1 cellular context compared by ENCODE assay signal in the genomic region with DNA sequence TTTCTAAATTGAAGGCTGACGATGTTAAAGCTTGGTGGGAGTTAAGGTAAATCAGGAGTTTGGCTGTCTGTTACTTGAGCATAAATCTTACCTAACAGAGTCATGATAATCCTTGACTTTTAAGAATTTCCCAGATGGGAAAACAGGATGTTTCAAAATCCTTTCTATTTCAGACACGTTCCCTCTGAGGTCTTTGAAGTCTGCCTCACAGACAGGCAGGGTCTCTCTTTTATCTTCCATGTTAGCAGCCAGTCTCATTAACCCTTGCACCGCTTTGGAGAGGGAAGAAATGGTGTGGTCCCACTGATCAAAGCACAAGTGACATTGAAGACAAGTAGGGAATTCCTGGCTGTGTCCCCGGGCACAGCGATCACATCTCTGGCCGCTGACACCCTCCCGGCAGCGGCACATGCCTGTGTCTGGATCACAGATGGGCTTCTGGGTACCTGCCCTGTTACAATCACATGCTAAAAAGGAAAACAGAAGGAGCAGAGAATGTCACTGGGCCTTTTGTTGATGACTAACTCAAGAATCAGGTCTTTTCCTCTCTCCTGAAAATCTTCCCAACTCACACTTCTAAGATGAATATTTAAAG.
TF ChIP-seq lines count a peak whose summit lies in the region.

No MANE protein-coding gene starts in this region.

TF ChIP-seq in HepG2, 621 proteins besides CTCF, POLR2A, EP300 and RAD21 (continued from another document):
- TF ChIP-seq ZBTB43 (CRISPR knock-in tag; conservative IDR thresholded peaks at IDR 0.05) (peak; percentile 61; the same call in 1 of the 2 replicates), ONECUT2 (CRISPR knock-in tag; IDR thresholded peaks at IDR 0.05) (no peak), SIX1 (CRISPR knock-in tag; IDR thresholded peaks at IDR 0.05; ENCODE audit: borderline replicate concordance) (0 out of 2 replicates have a peak, but pooled peaks have one; percentile 25), SRSF9 (IDR thresholded peaks at IDR 0.05; ENCODE audit: borderline replicate concordance, insufficient read depth, low read depth, low read length, poor library complexity, severe bottlenecking) (no peak), IRX3 (CRISPR knock-in tag; IDR thresholded peaks at IDR 0.05; ENCODE audit: borderline replicate concordance, low read depth) (no peak), ZNF138 (CRISPR knock-in tag; IDR thresholded peaks at IDR 0.05; ENCODE audit: low read depth) (no peak), SALL1 (CRISPR knock-in tag; IDR thresholded peaks at IDR 0.05) (peak; percentile 65), SALL2 (CRISPR knock-in tag; IDR thresholded peaks at IDR 0.05) (no peak), NFIC (IDR thresholded peaks at IDR 0.05; ENCODE audit: low read length) (0 out of 2 replicates have a peak, but pooled peaks have one; percentile 37), SOX6 (IDR thresholded peaks at IDR 0.05) (no peak), SOX6 (CRISPR knock-in tag; IDR thresholded peaks at IDR 0.05) (peak; percentile 34; the same call in 1 of the 2 replicates), ATF2 (CRISPR knock-in tag; IDR thresholded peaks at IDR 0.05) (peak; percentile 38; the same call in 1 of the 2 replicates), PPARG (CRISPR knock-in tag; conservative IDR thresholded peaks at IDR 0.05) (0 out of 2 replicates have a peak, but pooled peaks have one; percentile 36), ZBTB7B (CRISPR knock-in tag; IDR thresholded peaks at IDR 0.05) (0 out of 2 replicates have a peak, but pooled peaks have one; percentile 45), HNF4A (CRISPR knock-in tag; IDR thresholded peaks at IDR 0.05) (peak; percentile 52), KAT8 (CRISPR knock-in tag; IDR thresholded peaks at IDR 0.05) (peak; percentile 20; the same call in 1 of the 2 replicates), BCL6 (CRISPR knock-in tag; IDR thresholded peaks at IDR 0.05) (peak; percentile 86), ZMYM4 (CRISPR knock-in tag; IDR thresholded peaks at IDR 0.05) (0 out of 2 replicates have a peak, but pooled peaks have one; percentile 14), TBX2 (CRISPR knock-in tag; IDR thresholded peaks at IDR 0.05; ENCODE audit: borderline replicate concordance) (0 out of 2 replicates have a peak, but pooled peaks have one; percentile 52), KDM6A (CRISPR knock-in tag; IDR thresholded peaks at IDR 0.05; ENCODE audit: low read depth) (0 out of 2 replicates have a peak, but pooled peaks have one; percentile 27), ZNF232 (CRISPR knock-in tag; IDR thresholded peaks at IDR 0.05; ENCODE audit: borderline replicate concordance) (0 out of 2 replicates have a peak, but pooled peaks have one; percentile 63), TEAD3 (CRISPR knock-in tag; optimal IDR thresholded peaks at IDR 0.05; ENCODE audit: borderline replicate concordance) (peak; percentile 63), NCOA2 (CRISPR knock-in tag; IDR thresholded peaks at IDR 0.05) (peak; percentile 89), GABPB1 (CRISPR knock-in tag; IDR thresholded peaks at IDR 0.05) (no peak), FOXA3 (CRISPR knock-in tag; IDR thresholded peaks at IDR 0.05) (peak; percentile 53; the same call in 1 of the 2 replicates), ETV5 (CRISPR knock-in tag; IDR thresholded peaks at IDR 0.05; ENCODE audit: borderline replicate concordance) (peak; percentile 65; the same call in 1 of the 2 replicates), ZNF530 (CRISPR knock-in tag; IDR thresholded peaks at IDR 0.05; ENCODE audit: low read depth) (no peak), ZSCAN25 (CRISPR knock-in tag; IDR thresholded peaks at IDR 0.05) (0 out of 2 replicates have a peak, but pooled peaks have one; percentile 39), E2F5 (CRISPR knock-in tag; conservative IDR thresholded peaks at IDR 0.05) (no peak)
- TF ChIP-seq, protein P1, sequence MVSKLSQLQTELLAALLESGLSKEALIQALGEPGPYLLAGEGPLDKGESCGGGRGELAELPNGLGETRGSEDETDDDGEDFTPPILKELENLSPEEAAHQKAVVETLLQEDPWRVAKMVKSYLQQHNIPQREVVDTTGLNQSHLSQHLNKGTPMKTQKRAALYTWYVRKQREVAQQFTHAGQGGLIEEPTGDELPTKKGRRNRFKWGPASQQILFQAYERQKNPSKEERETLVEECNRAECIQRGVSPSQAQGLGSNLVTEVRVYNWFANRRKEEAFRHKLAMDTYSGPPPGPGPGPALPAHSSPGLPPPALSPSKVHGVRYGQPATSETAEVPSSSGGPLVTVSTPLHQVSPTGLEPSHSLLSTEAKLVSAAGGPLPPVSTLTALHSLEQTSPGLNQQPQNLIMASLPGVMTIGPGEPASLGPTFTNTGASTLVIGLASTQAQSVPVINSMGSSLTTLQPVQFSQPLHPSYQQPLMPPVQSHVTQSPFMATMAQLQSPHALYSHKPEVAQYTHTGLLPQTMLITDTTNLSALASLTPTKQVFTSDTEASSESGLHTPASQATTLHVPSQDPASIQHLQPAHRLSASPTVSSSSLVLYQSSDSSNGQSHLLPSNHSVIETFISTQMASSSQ (IDR thresholded peaks at IDR 0.05; ENCODE audit: low read depth), result no peak
- TF ChIP-seq, protein P1 (CRISPR knock-in tag; IDR thresholded peaks at IDR 0.05; ENCODE audit: borderline replicate concordance), result peak; percentile 56; the same call in 1 of the 2 replicates
- TF ChIP-seq, protein P2, sequence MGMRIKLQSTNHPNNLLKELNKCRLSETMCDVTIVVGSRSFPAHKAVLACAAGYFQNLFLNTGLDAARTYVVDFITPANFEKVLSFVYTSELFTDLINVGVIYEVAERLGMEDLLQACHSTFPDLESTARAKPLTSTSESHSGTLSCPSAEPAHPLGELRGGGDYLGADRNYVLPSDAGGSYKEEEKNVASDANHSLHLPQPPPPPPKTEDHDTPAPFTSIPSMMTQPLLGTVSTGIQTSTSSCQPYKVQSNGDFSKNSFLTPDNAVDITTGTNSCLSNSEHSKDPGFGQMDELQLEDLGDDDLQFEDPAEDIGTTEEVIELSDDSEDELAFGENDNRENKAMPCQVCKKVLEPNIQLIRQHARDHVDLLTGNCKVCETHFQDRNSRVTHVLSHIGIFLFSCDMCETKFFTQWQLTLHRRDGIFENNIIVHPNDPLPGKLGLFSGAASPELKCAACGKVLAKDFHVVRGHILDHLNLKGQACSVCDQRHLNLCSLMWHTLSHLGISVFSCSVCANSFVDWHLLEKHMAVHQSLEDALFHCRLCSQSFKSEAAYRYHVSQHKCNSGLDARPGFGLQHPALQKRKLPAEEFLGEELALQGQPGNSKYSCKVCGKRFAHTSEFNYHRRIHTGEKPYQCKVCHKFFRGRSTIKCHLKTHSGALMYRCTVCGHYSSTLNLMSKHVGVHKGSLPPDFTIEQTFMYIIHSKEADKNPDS (CRISPR knock-in tag; IDR thresholded peaks at IDR 0.05), result peak; percentile 82
- TF ChIP-seq, protein P3, sequence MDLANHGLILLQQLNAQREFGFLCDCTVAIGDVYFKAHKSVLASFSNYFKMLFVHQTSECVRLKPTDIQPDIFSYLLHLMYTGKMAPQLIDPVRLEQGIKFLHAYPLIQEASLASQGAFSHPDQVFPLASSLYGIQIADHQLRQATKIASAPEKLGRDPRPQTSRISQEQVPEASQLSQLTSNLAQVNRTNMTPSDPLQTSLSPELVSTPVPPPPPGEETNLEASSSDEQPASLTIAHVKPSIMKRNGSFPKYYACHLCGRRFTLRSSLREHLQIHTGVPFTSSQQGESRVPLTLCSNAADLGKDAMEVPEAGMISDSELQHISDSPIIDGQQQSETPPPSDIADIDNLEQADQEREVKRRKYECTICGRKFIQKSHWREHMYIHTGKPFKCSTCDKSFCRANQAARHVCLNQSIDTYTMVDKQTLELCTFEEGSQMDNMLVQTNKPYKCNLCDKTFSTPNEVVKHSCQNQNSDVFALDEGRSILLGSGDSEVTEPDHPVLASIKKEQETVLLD (CRISPR knock-in tag; IDR thresholded peaks at IDR 0.05; ENCODE audit: low read depth), result no peak
TF ChIP-seq in HepG2: peak in this region for 58.
